In genomic region chr22:37486224-37486845, GRCh38 we compare ENCODE assay signal across 1 cellular context.
TF ChIP-seq lines count a peak whose summit lies in the region.

Gene MFNG, minus strand, starts transcription at chr22:37486384. Its CDS starts 207 bp downstream, at chr22:37486177.

TF ChIP-seq in GM12878, 131 proteins besides CTCF, POLR2A, EP300 and RAD21 (continued from another document and continues in another):
- no peak for TF ChIP-seq ZNF592 (IDR thresholded peaks at IDR 0.05)
- TF ChIP-seq ASH2L (IDR thresholded peaks at IDR 0.05; ENCODE audit: borderline replicate concordance, low read depth) = no peak
- no peak for TF ChIP-seq SUZ12 (IDR thresholded peaks at IDR 0.05; ENCODE audit: unreplicated experiment)
- TF ChIP-seq POU2F2 (IDR thresholded peaks at IDR 0.05; ENCODE audit: borderline replicate concordance, low read depth, low read length) = no peak
- no peak for TF ChIP-seq CHD4 (IDR thresholded peaks at IDR 0.05)
- no peak for TF ChIP-seq SREBF2 (IDR thresholded peaks at IDR 0.05; ENCODE audit: low read length)
- TF ChIP-seq ZNF24 (IDR thresholded peaks at IDR 0.05) = no peak
- TF ChIP-seq RCOR1 (conservative IDR thresholded peaks at IDR 0.05; ENCODE audit: low read depth, low read length) = no peak
- no peak for TF ChIP-seq RAD51 (IDR thresholded peaks at IDR 0.05)
- no peak for TF ChIP-seq ZNF217 (IDR thresholded peaks at IDR 0.05)
- TF ChIP-seq ZNF207 (IDR thresholded peaks at IDR 0.05; ENCODE audit: borderline replicate concordance) = no peak
- no peak for TF ChIP-seq MLLT1 (IDR thresholded peaks at IDR 0.05)
- TF ChIP-seq POLR2AphosphoS2 (IDR thresholded peaks at IDR 0.05; ENCODE audit: low read depth, low read length) = no peak
- TF ChIP-seq ELK1 (IDR thresholded peaks at IDR 0.05; ENCODE audit: low read depth, low read length) = no peak
- no peak for TF ChIP-seq CREM (IDR thresholded peaks at IDR 0.05; ENCODE audit: low read depth)
- TF ChIP-seq PML (IDR thresholded peaks at IDR 0.05; ENCODE audit: low read length) = no peak
- TF ChIP-seq SIN3A (IDR thresholded peaks at IDR 0.05; ENCODE audit: low read depth, low read length) = no peak; the same call in 1 of the 2 replicates
- TF ChIP-seq NFXL1 (IDR thresholded peaks at IDR 0.05; ENCODE audit: borderline replicate concordance) = no peak
- TF ChIP-seq MEF2B (IDR thresholded peaks at IDR 0.05; ENCODE audit: partially characterized antibody, poor library complexity, severe bottlenecking) = no peak
- TF ChIP-seq RB1 (IDR thresholded peaks at IDR 0.05; ENCODE audit: borderline replicate concordance) = no peak
- TF ChIP-seq ATF7 (IDR thresholded peaks at IDR 0.05; ENCODE audit: low read depth) = no peak
- TF ChIP-seq CEBPZ (IDR thresholded peaks at IDR 0.05; ENCODE audit: low read depth, low read length) = no peak
- TF ChIP-seq NBN (IDR thresholded peaks at IDR 0.05) = no peak
- TF ChIP-seq BACH1 (IDR thresholded peaks at IDR 0.05; ENCODE audit: borderline replicate concordance) = no peak
- TF ChIP-seq RELA (IDR thresholded peaks at IDR 0.05; ENCODE audit: borderline replicate concordance, partially characterized antibody) = no peak
- TF ChIP-seq YBX1 (IDR thresholded peaks at IDR 0.05) = no peak
- no peak for TF ChIP-seq ETV6 (conservative IDR thresholded peaks at IDR 0.05 in 1 of 2, IDR thresholded peaks at IDR 0.05 in 1 of 2; ENCODE audit: borderline replicate concordance in 1 of 2, low read depth in 1 of 2)
- TF ChIP-seq NFYA (IDR thresholded peaks at IDR 0.05; ENCODE audit: borderline replicate concordance, low read depth, low read length) = no peak
- TF ChIP-seq HSF1 (IDR thresholded peaks at IDR 0.05; ENCODE audit: low read depth, low read length) = no peak
- no peak for TF ChIP-seq NR2C2 (IDR thresholded peaks at IDR 0.05; ENCODE audit: borderline replicate concordance, control insufficient read depth, insufficient read length, low read depth)
- TF ChIP-seq RFX5 (IDR thresholded peaks at IDR 0.05; ENCODE audit: low read depth, low read length) = no peak
- no peak for TF ChIP-seq TARDBP (IDR thresholded peaks at IDR 0.05; ENCODE audit: borderline replicate concordance)
- TF ChIP-seq SREBF1 (IDR thresholded peaks at IDR 0.05; ENCODE audit: low read length) = no peak
- no peak for TF ChIP-seq ZZZ3 (IDR thresholded peaks at IDR 0.05; ENCODE audit: control insufficient read depth, insufficient read length, low read depth)
- no peak for TF ChIP-seq CEBPB (IDR thresholded peaks at IDR 0.05; ENCODE audit: borderline replicate concordance in 1 of 2, low read depth in 2 of 2, low read length in 2 of 2)
- no peak for TF ChIP-seq CBFB (IDR thresholded peaks at IDR 0.05; ENCODE audit: low read depth)
- no peak for TF ChIP-seq SMARCA5 (IDR thresholded peaks at IDR 0.05)
- no peak for TF ChIP-seq PAX5 (IDR thresholded peaks at IDR 0.05; ENCODE audit: borderline replicate concordance, low read depth, low read length)
- no peak for TF ChIP-seq ZNF384 (IDR thresholded peaks at IDR 0.05; ENCODE audit: borderline replicate concordance, low read depth, low read length)
- TF ChIP-seq ATF2 (IDR thresholded peaks at IDR 0.05; ENCODE audit: low read length) = no peak
- no peak for TF ChIP-seq STAT3 (IDR thresholded peaks at IDR 0.05; ENCODE audit: low read depth, low read length)
- TF ChIP-seq BRCA1 (IDR thresholded peaks at IDR 0.05; ENCODE audit: low read depth, low read length) = no peak
- TF ChIP-seq IKZF2 (IDR thresholded peaks at IDR 0.05) = no peak; a peak in 1 of 4 replicates
- TF ChIP-seq IRF4 (IDR thresholded peaks at IDR 0.05; ENCODE audit: low read depth, low read length) = no peak
- TF ChIP-seq SP1 (IDR thresholded peaks at IDR 0.05; ENCODE audit: low read depth, low read length) = peak; percentile 47
- peak; percentile 5; the same call in 1 of the 2 replicates for TF ChIP-seq JUND (IDR thresholded peaks at IDR 0.05; ENCODE audit: low read depth, low read length)
- no peak for TF ChIP-seq MXI1 (IDR thresholded peaks at IDR 0.05; ENCODE audit: low read depth, low read length)
- TF ChIP-seq ZBTB40 (IDR thresholded peaks at IDR 0.05; ENCODE audit: borderline replicate concordance) = no peak
- TF ChIP-seq CBX5 (IDR thresholded peaks at IDR 0.05; ENCODE audit: low read depth) = no peak
- TF ChIP-seq RBBP5 (conservative IDR thresholded peaks at IDR 0.05) = no peak
- TF ChIP-seq IRF5 (IDR thresholded peaks at IDR 0.05; ENCODE audit: borderline replicate concordance) = no peak
